23 cellular contexts compared by ENCODE assay signal in genomic region chr6:36808634-36809033, GRCh38. TPM values are rescaled to one million over a fixed set of nuclear protein-coding genes. Genes with fewer than 3 reads are reported as not detected.
DNase-seq lines count a peak whose midpoint lies in the region; ATAC-seq, FAIRE-seq and TF ChIP-seq lines count a peak whose summit lies in the region.
"Had no signal": no experiment of that assay in that cellular context is flagged by ENCODE, and none has a peak within 500 bp of the region (broad histone marks: within the 10 kb centered on the region; RNA-seq: fewer than 3 reads in every experiment).

No MANE protein-coding gene starts in this region.

- H3K4me2 ChIP-seq in HepG2 (ENCODE audit: low read depth, low read length) = no peak overlapping the region
- H3K4me2 ChIP-seq: BLaER1 had no signal

- H3K9ac ChIP-seq in HepG2 (ENCODE audit: insufficient read depth, low read depth, low read length) = no peak overlapping the region
- H3K9ac ChIP-seq: BLaER1, GM23248 had no signal

- H3K36me3 Mint-ChIP-seq in nephron progenitor cell (ENCODE audit: low read depth) = no peaks in the 10 kb centered on the region
- no peaks in the 10 kb centered on the region for H3K36me3 Mint-ChIP-seq in stimulated activated effector memory CD8-positive, alpha-beta T cell treated with anti-CD3 and anti-CD28 coated beads, Interleukin-12 subunit alpha, Interleukin-12 subunit beta, amount 100 ng/mL, for 72 hours
- H3K36me3 Mint-ChIP-seq: CD4-positive, CD25-positive, alpha-beta regulatory T cell; CD8-positive, alpha-beta T cell had no signal

- FAIRE-seq in HepG2 (lab: Jason Lieb, UNC) = no peak
- FAIRE-seq: A204.1, G401.6, GM12892, GM19239, H1 had no signal

- no peak for TF ChIP-seq RAD21 in HepG2 (CRISPR knock-in tag; IDR thresholded peaks at IDR 0.05)

- 54% methylated on average over 5 of the region's 5 CpGs for WGBS in HepG2 (ENCODE audit: low lambda C conversion rate)
- 76% methylated on average over 5 of the region's 5 CpGs for WGBS in right lobe of liver (ENCODE audit: insufficient coverage, low coverage, low lambda C conversion rate, missing lambda C conversion rate)

- TF ChIP-seq POLR2A in HepG2 (IDR thresholded peaks at IDR 0.05; ENCODE audit: insufficient read depth in 1 of 2, low read depth in 2 of 2, low read length in 2 of 2) = no peak
- no peak for TF ChIP-seq POLR2A in right lobe of liver (IDR thresholded peaks at IDR 0.05)

- no peak overlapping the region for H3K4me3 ChIP-seq in HepG2 (replicated peaks in 1 of 3; ENCODE audit: insufficient read depth in 1 of 3, low read depth in 2 of 3, low read length in 3 of 3)
- no peak overlapping the region for H3K4me3 ChIP-seq in right lobe of liver
- H3K4me3 ChIP-seq: BLaER1, GM23248 had no signal

- CTCF ChIA-PET in HepG2 (lab: Yijun Ruan, JAX; ENCODE audit: low intra/inter-chr PET ratio, low total read pairs) = interaction anchor here (0.8 to 3.6 kb wide), 2 partner anchors 42 to 43 kb away, joined by 3 to 40 read pairs; no protein-coding TSS in a partner anchor

- H3K27me3 Mint-ChIP-seq in nephron progenitor cell (ENCODE audit: low read depth, poor library complexity) = peaks cover 11% of the 10 kb centered on the region

- ATAC-seq in HepG2 (no peak), right lobe of liver (no peak), GM19023 (IDR thresholded peaks at IDR 0.05; ENCODE audit: unreplicated experiment) (no peak)
- ATAC-seq in stimulated activated effector memory CD8-positive, alpha-beta T cell treated with anti-CD3 and anti-CD28 coated beads, Interleukin-12 subunit alpha, Interleukin-12 subunit beta, amount 100 ng/mL, for 72 hours = no peak
- ATAC-seq: CD8-positive, alpha-beta T cell had no signal

- H3K27ac ChIP-seq in HepG2 (ENCODE audit: extremely low read length, insufficient read depth, low read length) (no peak overlapping the region), right lobe of liver (no peak overlapping the region)
- H3K27ac ChIP-seq: 22Rv1, BLaER1, C4-2B, GM23248 had no signal

- no peaks in the 10 kb centered on the region for H4K20me1 ChIP-seq in HepG2 (ENCODE audit: insufficient read depth, low read length)
- H4K20me1 ChIP-seq: BLaER1 had no signal

- peaks cover 4 to 44% of the 10 kb centered on the region in 2 experiments; a peak in 4 of 5 replicates for H3K27me3 ChIP-seq in HepG2 (ENCODE audit: control insufficient read depth in 1 of 2, insufficient read depth in 2 of 2, low read length in 2 of 2)
- H3K27me3 ChIP-seq in right lobe of liver = no peaks in the 10 kb centered on the region
- H3K27me3 ChIP-seq: BLaER1 had no signal

- H3K27ac Mint-ChIP-seq in nephron progenitor cell = peak overlapping the region; percentile 1
- peak overlapping the region; percentile 29 for H3K27ac Mint-ChIP-seq in stimulated activated effector memory CD8-positive, alpha-beta T cell treated with anti-CD3 and anti-CD28 coated beads, Interleukin-12 subunit alpha, Interleukin-12 subunit beta, amount 100 ng/mL, for 72 hours
- H3K27ac Mint-ChIP-seq: B cell; CD4-positive, CD25-positive, alpha-beta regulatory T cell; CD8-positive, alpha-beta T cell had no signal

- TF ChIP-seq CTCF in HepG2 (CRISPR knock-in tag; IDR thresholded peaks at IDR 0.05) = no peak
- TF ChIP-seq CTCF in right lobe of liver (IDR thresholded peaks at IDR 0.05) = no peak
- no peak for TF ChIP-seq CTCF in nephron progenitor cell (IDR thresholded peaks at IDR 0.05)

- in situ Hi-C loops in HepG2 (cut with HindIII; ENCODE audit: extremely low pct_ligation_motif_present, low pct_unique_long_range_greater_than_20kb) = no loop called here

- POLR2A ChIA-PET in HepG2 (lab: Yijun Ruan, JAX) = no interaction called here

- TF ChIP-seq EP300 in HepG2 (IDR thresholded peaks at IDR 0.05; ENCODE audit: low read depth in 2 of 2, low read length in 2 of 2) = no peak
- TF ChIP-seq EP300 in HepG2 (CRISPR knock-in tag; IDR thresholded peaks at IDR 0.05; ENCODE audit: borderline replicate concordance) = no peak

- no peaks in the 10 kb centered on the region for H3K36me3 ChIP-seq in HepG2 (replicated peaks in 1 of 2; ENCODE audit: control insufficient read depth in 1 of 2, insufficient read depth in 2 of 2, low read length in 2 of 2)
- H3K36me3 ChIP-seq in right lobe of liver = no peaks in the 10 kb centered on the region
- H3K36me3 ChIP-seq: BLaER1 had no signal

- no TSS peak for BruUV-seq in HepG2 (replicated peaks; lab: Mats Ljungman, UMichigan)

- H3K79me2 ChIP-seq in HepG2 (ENCODE audit: insufficient read depth, low read length) = no peaks in the 10 kb centered on the region

- no peak overlapping the region for H2AFZ ChIP-seq in HepG2 (ENCODE audit: low read length)
- H2AFZ ChIP-seq: GM23248 had no signal

- H3K4me1 ChIP-seq in HepG2 (ENCODE audit: insufficient read depth, low read length) (peaks cover 47% of the 10 kb centered on the region), right lobe of liver (no peaks in the 10 kb centered on the region)
- H3K4me1 ChIP-seq: Caco-2 had no signal

- H3K9me3 Mint-ChIP-seq in nephron progenitor cell = no peaks in the 10 kb centered on the region
- no peaks in the 10 kb centered on the region for H3K9me3 Mint-ChIP-seq in stimulated activated effector memory CD8-positive, alpha-beta T cell treated with anti-CD3 and anti-CD28 coated beads, Interleukin-12 subunit alpha, Interleukin-12 subunit beta, amount 100 ng/mL, for 72 hours
- H3K9me3 Mint-ChIP-seq: CD8-positive, alpha-beta T cell had no signal

- DNase-seq in HepG2 (ENCODE audit: low spot score) (no peak), right lobe of liver (no peak), nephron progenitor cell (no peak), NCI-H1436 (lab: John Stamatoyannopoulos, UW) (no peak)
- no peak for DNase-seq in stimulated activated effector memory CD8-positive, alpha-beta T cell treated with anti-CD3 and anti-CD28 coated beads, Interleukin-12 subunit alpha, Interleukin-12 subunit beta, amount 100 ng/mL, for 72 hours (ENCODE audit: low spot score in 2 of 2)
- DNase-seq: Caco-2; CD4-positive, CD25-positive, alpha-beta regulatory T cell; CD8-positive, alpha-beta T cell; DMS153; DND-41; GM23248; H7; HCEC 1CT had no signal

- peaks cover 78% of the 10 kb centered on the region for H3K4me1 Mint-ChIP-seq in nephron progenitor cell
- no peaks in the 10 kb centered on the region for H3K4me1 Mint-ChIP-seq in stimulated activated effector memory CD8-positive, alpha-beta T cell treated with anti-CD3 and anti-CD28 coated beads, Interleukin-12 subunit alpha, Interleukin-12 subunit beta, amount 100 ng/mL, for 72 hours
- H3K4me1 Mint-ChIP-seq: B cell; CD4-positive, CD25-positive, alpha-beta regulatory T cell had no signal

- no peaks in the 10 kb centered on the region for H3K9me3 ChIP-seq in HepG2 (ENCODE audit: low read length)
- H3K9me3 ChIP-seq in right lobe of liver = no peaks in the 10 kb centered on the region
- H3K9me3 ChIP-seq: BLaER1, Caco-2 had no signal

- intact Hi-C loops in HepG2 (cut with micrococcal nuclease; ENCODE audit: unreplicated experiment) (no loop called here), right lobe of liver (cut with DNase I) (no loop called here)

- no peak overlapping the region for H3K4me3 Mint-ChIP-seq in nephron progenitor cell
- no peak overlapping the region for H3K4me3 Mint-ChIP-seq in stimulated activated effector memory CD8-positive, alpha-beta T cell treated with anti-CD3 and anti-CD28 coated beads, Interleukin-12 subunit alpha, Interleukin-12 subunit beta, amount 100 ng/mL, for 72 hours
- H3K4me3 Mint-ChIP-seq: B cell; CD4-positive, CD25-positive, alpha-beta regulatory T cell; CD8-positive, alpha-beta T cell had no signal

TF ChIP-seq in HepG2, 621 proteins besides CTCF, POLR2A, EP300 and RAD21 (continues in another document):
- TF ChIP-seq ZNF768 (CRISPR knock-in tag; IDR thresholded peaks at IDR 0.05) (peak; percentile 51; the same call in 1 of the 2 replicates), POGZ (CRISPR knock-in tag; IDR thresholded peaks at IDR 0.05) (no peak), TAF1 (CRISPR knock-in tag; IDR thresholded peaks at IDR 0.05) (no peak)

RNA-seq across cellular contexts. Expression of gene CPNE5, which starts 30.6 kb away (rescaled TPM):
- total RNA-seq in HepG2 (2016; rRNA removed; fragmentation: Illumina TruSeq; extraction: Trizol) = not detected in 2 replicates
- total RNA-seq in HepG2 (2016; cell fraction: cytosol; rRNA removed; fragmentation: Illumina TruSeq; extraction: Trizol; ENCODE audit: low read depth) = not detected in 2 replicates
- total RNA-seq in HepG2 (2016; cell fraction: insoluble cytoplasmic fraction; rRNA removed; fragmentation: Illumina TruSeq; extraction: Trizol) = not detected in 2 replicates
- total RNA-seq in HepG2 (2016; cell fraction: membrane; rRNA removed; fragmentation: Illumina TruSeq; extraction: Trizol) = not detected in 2 replicates
- total RNA-seq in HepG2 (2016; cell fraction: nucleus; rRNA removed; fragmentation: Illumina TruSeq; extraction: Trizol) = not detected in 2 replicates
- 0.10 and 0.16 TPM in 2 replicates for polyA plus RNA-seq in HepG2 (2011; rRNA removed)
- polyA plus RNA-seq in HepG2 (2011; cell fraction: cytosol; rRNA removed) = 0.15 TPM in 1 of 2 replicates, not detected in the other
- polyA plus RNA-seq in HepG2 (2011; cell fraction: nucleus; rRNA removed) = 0.36 and 0.40 TPM in 2 replicates
- polyA plus RNA-seq in HepG2 (2012) = 0.05 and 0.16 TPM in 2 replicates
- not detected in 2 replicates for polyA plus RNA-seq in HepG2 (2016; cell fraction: cytosol; fragmentation: Illumina TruSeq; extraction: Trizol; ENCODE audit: low read depth)
- polyA plus RNA-seq in HepG2 (2016; cell fraction: insoluble cytoplasmic fraction; fragmentation: Illumina TruSeq; extraction: Trizol; ENCODE audit: low read depth) = not detected in 2 replicates
- not detected in 2 replicates for polyA plus RNA-seq in HepG2 (2016; cell fraction: membrane; fragmentation: Illumina TruSeq; extraction: Trizol; ENCODE audit: low read depth)
- not detected in 2 replicates for polyA plus RNA-seq in HepG2 (2016; cell fraction: nucleus; fragmentation: Illumina TruSeq; extraction: Trizol; ENCODE audit: insufficient read depth, low read depth)
- 0.26 TPM in 1 of 2 replicates, not detected in the other for polyA minus RNA-seq in HepG2 (2011; rRNA and poly(A)+ RNA removed; ENCODE audit: low replicate concordance)
- polyA minus RNA-seq in HepG2 (2011; cell fraction: cytosol; rRNA and poly(A)+ RNA removed) = not detected in 2 replicates
- not detected in 2 replicates for polyA minus RNA-seq in HepG2 (2011; cell fraction: nucleus; rRNA and poly(A)+ RNA removed)
- under 1 TPM; 0.12 to 0.84 (median 0.23) TPM for total RNA-seq in right lobe of liver
- total RNA-seq: Caco-2, GM23248 had no signal
